9 cellular contexts compared by ENCODE assay signal in the genomic region with DNA sequence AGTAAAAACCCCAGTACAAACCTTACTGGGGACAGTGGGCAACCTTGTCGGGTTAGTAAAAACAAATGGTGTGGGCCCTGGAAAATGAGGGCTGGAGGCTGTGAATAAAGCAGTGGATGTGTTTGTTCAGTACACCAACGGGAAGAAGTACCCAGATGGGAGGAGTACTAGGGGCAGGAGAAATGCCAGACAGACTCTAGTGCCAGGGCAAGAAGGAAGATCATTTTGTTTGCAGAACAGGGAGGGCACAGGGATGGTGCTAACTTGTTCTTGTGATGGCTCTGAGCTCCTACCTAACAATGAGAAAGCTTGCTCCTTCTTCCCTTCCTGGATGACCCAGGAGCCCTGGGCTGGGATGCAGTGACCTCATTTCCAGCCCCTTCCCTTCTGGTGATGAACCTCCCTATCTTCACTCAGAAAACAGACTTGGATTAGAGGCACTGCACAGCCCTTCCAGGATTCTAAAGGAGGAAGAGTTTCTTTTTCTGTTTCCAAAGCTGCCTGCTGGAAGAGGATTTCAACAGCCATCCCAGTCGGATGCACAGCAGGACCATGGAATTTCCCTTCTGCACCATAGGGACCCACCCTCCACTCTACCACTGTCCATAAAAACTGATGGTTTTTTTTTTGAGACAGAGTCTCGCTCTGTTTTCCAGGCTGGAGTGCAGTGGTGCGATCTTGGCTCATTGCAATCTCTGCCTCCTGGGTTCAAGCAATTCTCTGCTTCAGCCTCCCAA. TPM values are rescaled to one million over a fixed set of nuclear protein-coding genes. Genes with fewer than 3 reads are reported as not detected.
A peak's percentile ranks its signal among the peaks of the same experiment; 100 is the strongest.
DNase-seq lines count a peak whose midpoint lies in the region; ATAC-seq and TF ChIP-seq lines count a peak whose summit lies in the region.
"Had no signal": no experiment of that assay in that cellular context is flagged by ENCODE, and none has a peak within 500 bp of the region (broad histone marks: within the 10 kb centered on the region; RNA-seq: fewer than 3 reads in every experiment).

No MANE protein-coding gene starts in this region.

- H2BK12ac ChIP-seq in neuronal stem cell (ENCODE audit: low read length) = no peak overlapping the region

- no peak overlapping the region for H2AK5ac ChIP-seq in neuronal stem cell (ENCODE audit: low read depth, low read length)

- H3K9me3 ChIP-seq in CD4-positive, alpha-beta T cell (ENCODE audit: control insufficient read depth, low read length) = no peaks in the 10 kb centered on the region
- H3K9me3 ChIP-seq in Peyer's patch = no peaks in the 10 kb centered on the region
- H3K9me3 ChIP-seq in neuronal stem cell (replicated peaks in 1 of 2; ENCODE audit: control insufficient read depth in 2 of 2, insufficient read depth in 1 of 2, low read depth in 1 of 2, low read length in 2 of 2) = no peaks in the 10 kb centered on the region
- H3K9me3 ChIP-seq: SJCRH30 had no signal

- TF ChIP-seq POLR2A in Peyer's patch (IDR thresholded peaks at IDR 0.05) = no peak

- H2AFZ ChIP-seq in neuronal stem cell (ENCODE audit: low read length) = no peak overlapping the region

- no peak for TF ChIP-seq CTCF in CD4-positive, alpha-beta T cell (IDR thresholded peaks at IDR 0.05)
- no peak for TF ChIP-seq CTCF in Peyer's patch (IDR thresholded peaks at IDR 0.05)
- no peak for TF ChIP-seq CTCF in endothelial cell (IDR thresholded peaks at IDR 0.05; ENCODE audit: unreplicated experiment)

- H3K27me3 Mint-ChIP-seq in CD4-positive, alpha-beta T cell = no peaks in the 10 kb centered on the region
- H3K27me3 Mint-ChIP-seq in endothelial cell (ENCODE audit: unreplicated experiment) = peaks cover 15% of the 10 kb centered on the region

- H4K91ac ChIP-seq in neuronal stem cell (ENCODE audit: low read depth, low read length, poor library complexity) = no peak overlapping the region

- no peak overlapping the region for H2BK5ac ChIP-seq in neuronal stem cell (ENCODE audit: low read length)

- H3K4me1 ChIP-seq in Peyer's patch (peaks cover 0 to 49% (median 12%) of the 10 kb centered on the region in 4 donors), neuronal stem cell (ENCODE audit: control insufficient read depth in 2 of 2, insufficient read depth in 1 of 2, low read depth in 1 of 2, low read length in 2 of 2) (peaks cover 10 to 14% of the 10 kb centered on the region in 2 donors)

- H4K8ac ChIP-seq in neuronal stem cell (ENCODE audit: low read depth, low read length) = no peak overlapping the region

- peak overlapping the region; percentile 26 for H3K9ac ChIP-seq in neuronal stem cell (ENCODE audit: low read depth, low read length, poor library complexity)

- no peak overlapping the region for H2BK120ac ChIP-seq in neuronal stem cell (ENCODE audit: low read depth, low read length)

- no peak overlapping the region for H3K18ac ChIP-seq in neuronal stem cell (ENCODE audit: low read length)

- peaks cover 56% of the 10 kb centered on the region for H3K36me3 Mint-ChIP-seq in CD4-positive, alpha-beta T cell (ENCODE audit: low read depth)
- peaks cover 15% of the 10 kb centered on the region for H3K36me3 Mint-ChIP-seq in endothelial cell (ENCODE audit: low read depth, unreplicated experiment)

- no peak overlapping the region for H3K23ac ChIP-seq in neuronal stem cell (ENCODE audit: low read depth, low read length, poor library complexity)

- H3K4me3 ChIP-seq in Peyer's patch (no peak overlapping the region), neuronal stem cell (ENCODE audit: low read length in 2 of 2) (no peak overlapping the region)
- H3K4me3 ChIP-seq: SJCRH30 had no signal

- H3K36me3 ChIP-seq in Peyer's patch (peaks cover 0 to 28% (median 0%) of the 10 kb centered on the region in 3 donors), neuronal stem cell (replicated peaks in 1 of 2; ENCODE audit: control insufficient read depth in 2 of 2, insufficient read depth in 2 of 2, low read length in 2 of 2) (peaks cover 33 to 58% of the 10 kb centered on the region in 2 donors)

- H3K27ac Mint-ChIP-seq in CD4-positive, alpha-beta T cell = peak overlapping the region; percentile 95
- H3K27ac Mint-ChIP-seq in endothelial cell (ENCODE audit: unreplicated experiment) = peak overlapping the region; percentile 87

- POLR2A ChIA-PET in CD4-positive, alpha-beta T cell (lab: Charles Lee) = interaction anchor here (1.2 to 2.9 kb wide), 2 partner anchors 35 to 42 kb away, joined by 4 to 11 read pairs; a partner anchor contains a TSS

- H3K4me1 Mint-ChIP-seq in CD4-positive, alpha-beta T cell (ENCODE audit: low read depth) = peaks cover 56% of the 10 kb centered on the region
- peaks cover 34% of the 10 kb centered on the region for H3K4me1 Mint-ChIP-seq in endothelial cell (ENCODE audit: unreplicated experiment)

- H3K4me2 ChIP-seq in neuronal stem cell (ENCODE audit: insufficient read depth, low read length, poor library complexity, severe bottlenecking) = no peak overlapping the region

- H3K4ac ChIP-seq in neuronal stem cell (ENCODE audit: low read length) = no peak overlapping the region

- no CpG with 5 or more reads among the region's 5 CpGs for WGBS in neuronal stem cell (ENCODE audit: extremely low coverage in 2 of 2, insufficient read length in 2 of 2, insufficient replicate concordance in 1 of 2), 2 donors

- no peak overlapping the region for H2BK15ac ChIP-seq in neuronal stem cell (ENCODE audit: low read length)

- no peak for ATAC-seq in CD4-positive, alpha-beta T cell (ENCODE audit: poor library complexity)
- no peak for ATAC-seq in HG03571 (IDR thresholded peaks at IDR 0.05; ENCODE audit: unreplicated experiment)
- no peak for ATAC-seq in GM18868 (IDR thresholded peaks at IDR 0.05; ENCODE audit: unreplicated experiment)

- CTCF ChIA-PET in CD4-positive, alpha-beta T cell (lab: Charles Lee) = interaction anchor here (0.7 to 1.4 kb wide), 3 partner anchors 12 to 13 kb away, joined by 4 read pairs; no protein-coding TSS in a partner anchor

- no peaks in the 10 kb centered on the region for H3K9me3 Mint-ChIP-seq in CD4-positive, alpha-beta T cell
- H3K9me3 Mint-ChIP-seq in endothelial cell (ENCODE audit: unreplicated experiment) = no peaks in the 10 kb centered on the region

- H3K27me3 ChIP-seq in CD4-positive, alpha-beta T cell (ENCODE audit: control insufficient read depth, insufficient read depth, low read length) = no peaks in the 10 kb centered on the region
- H3K27me3 ChIP-seq in Peyer's patch (no peaks in the 10 kb centered on the region), neuronal stem cell (ENCODE audit: control insufficient read depth in 3 of 3, insufficient read depth in 3 of 3, low read depth in 1 of 3, low read length in 3 of 3) (peaks cover 0 to 11% (median 5%) of the 10 kb centered on the region in 3 experiments)
- H3K27me3 ChIP-seq: SJCRH30 had no signal

- intact Hi-C loops in CD4-positive, alpha-beta T cell (cut with DNase I, micrococcal nuclease) = loop anchor here (5.0 kb wide), 2 partner anchors 37 to 97 kb away; a partner anchor contains a TSS

- H3K79me1 ChIP-seq in neuronal stem cell (ENCODE audit: low read depth, low read length) = peaks cover 10% of the 10 kb centered on the region

- H3K27ac ChIP-seq in CD4-positive, alpha-beta T cell (ENCODE audit: low read depth, low read length) = peak overlapping the region; percentile 44
- H3K27ac ChIP-seq in Peyer's patch = peak overlapping the region; percentile 38 to 99 (median 84)
- no peak overlapping the region for H3K27ac ChIP-seq in neuronal stem cell (replicated peaks; ENCODE audit: low read length)
- H3K27ac ChIP-seq: SJCRH30 had no signal

- peak overlapping the region; percentile 63 for H3K4me3 Mint-ChIP-seq in CD4-positive, alpha-beta T cell
- H3K4me3 Mint-ChIP-seq in endothelial cell (ENCODE audit: unreplicated experiment) = no peak overlapping the region

- no peak for DNase-seq in CD4-positive, alpha-beta T cell
- DNase-seq in Peyer's patch (no peak), endothelial cell (ENCODE audit: low spot score) (no peak), neuronal stem cell (ENCODE audit: low spot score) (no peak), NCI-H2081 treated with DMSO at 0.1 percent for 48 hours (lab: John Stamatoyannopoulos, UW) (no peak), DMS79 (lab: John Stamatoyannopoulos, UW) (no peak)
- DNase-seq: SJCRH30 had no signal

- no peak overlapping the region for H3K14ac ChIP-seq in neuronal stem cell (ENCODE audit: low read length)

RNA-seq across cellular contexts. Expression of a gene that starts 6.1 kb away (rescaled TPM):
- 10 to 100 TPM; 68.0 to 71.2 TPM for total RNA-seq in CD4-positive, alpha-beta T cell
- total RNA-seq in Peyer's patch (10 to 100 TPM; 27.6 to 80.0 (median 29.4) TPM), endothelial cell (ENCODE audit: unreplicated experiment) (14.8 TPM)
- polyA plus RNA-seq in neuronal stem cell (2013, experiment 1 of 2) = 8.5 TPM
- polyA plus RNA-seq in neuronal stem cell (2013, experiment 2 of 2) = 8.5 TPM

RNA-seq across cellular contexts. Expression of a gene that starts 6.5 kb away (rescaled TPM):
- total RNA-seq in CD4-positive, alpha-beta T cell = 10 to 100 TPM; 23.1 to 24.7 TPM
- total RNA-seq in Peyer's patch (10 to 100 TPM in 3 of 4 donors, 1 to 10 TPM in 1; 5.8 to 19.8 (median 17.5) TPM), endothelial cell (ENCODE audit: unreplicated experiment) (36.4 TPM)
- polyA plus RNA-seq in neuronal stem cell (2013, experiment 1 of 2) = 28.3 TPM
- polyA plus RNA-seq in neuronal stem cell (2013, experiment 2 of 2) = 27.7 TPM

RNA-seq across cellular contexts. Expression of a gene that starts 11.0 kb away (rescaled TPM):
- 1 to 10 TPM; 1.7 to 1.8 TPM for total RNA-seq in CD4-positive, alpha-beta T cell
- total RNA-seq in Peyer's patch (under 1 TPM in 2 of 4 donors, not detected in 2; 0.27 to 0.38 TPM), endothelial cell (ENCODE audit: unreplicated experiment) (not detected)
- 2.0 TPM for polyA plus RNA-seq in neuronal stem cell (2013, experiment 1 of 2)
- polyA plus RNA-seq in neuronal stem cell (2013, experiment 2 of 2) = 1.6 TPM

RNA-seq across cellular contexts. Expression of a gene that starts 12.0 kb away (rescaled TPM):
- 1 to 10 TPM; 1.1 to 1.2 TPM for total RNA-seq in CD4-positive, alpha-beta T cell
- total RNA-seq in Peyer's patch = 10 to 100 TPM; 18.2 to 63.1 (median 39.9) TPM
- 214 TPM for total RNA-seq in endothelial cell (ENCODE audit: unreplicated experiment)
- 51.4 TPM for polyA plus RNA-seq in neuronal stem cell (2013, experiment 1 of 2)
- 52.0 TPM for polyA plus RNA-seq in neuronal stem cell (2013, experiment 2 of 2)

RNA-seq across cellular contexts. Expression of a gene that starts 16.1 kb away (rescaled TPM):
- total RNA-seq in CD4-positive, alpha-beta T cell = 10 to 100 TPM; 29.4 to 33.2 TPM
- total RNA-seq in Peyer's patch (10 to 100 TPM; 19.1 to 45.4 (median 28.3) TPM), endothelial cell (ENCODE audit: unreplicated experiment) (18.0 TPM)
- 19.4 TPM for polyA plus RNA-seq in neuronal stem cell (2013, experiment 1 of 2)
- polyA plus RNA-seq in neuronal stem cell (2013, experiment 2 of 2) = 17.4 TPM
